In genomic region chr18:63255435-63255834, GRCh38 we compare ENCODE assay signal across 12 cellular contexts.
DNase-seq lines count a peak whose midpoint lies in the region; ATAC-seq and TF ChIP-seq lines count a peak whose summit lies in the region.
"Had no signal": no experiment of that assay in that cellular context is flagged by ENCODE, and none has a peak within 500 bp of the region (broad histone marks: within the 10 kb centered on the region; RNA-seq: fewer than 3 reads in every experiment).

No MANE protein-coding gene starts in this region.

- no peak overlapping the region for H3K4me3 Mint-ChIP-seq in T-helper 2 cell treated with Interferon-gamma antibody and Interleukin-4, amounts not matched to agents 5 μg/mL and 100 μg/mL, for 36 hours
- H3K4me3 Mint-ChIP-seq in natural killer cell = no peak overlapping the region
- H3K4me3 Mint-ChIP-seq in type B pancreatic cell = no peak overlapping the region
- H3K4me3 Mint-ChIP-seq: activated B cell treated with CpG ODN at 0.5 μM for 24 hours; central memory CD8-positive, alpha-beta T cell had no signal

- ATAC-seq in GM21423 (IDR thresholded peaks at IDR 0.05; ENCODE audit: unreplicated experiment) (peak; percentile 67), HG03457 (IDR thresholded peaks at IDR 0.05; ENCODE audit: unreplicated experiment) (peak; percentile 58), natural killer cell (peak; percentile 20 to 34 (median 28))

- peaks cover 67% of the 10 kb centered on the region for H3K36me3 Mint-ChIP-seq in T-helper 2 cell treated with Interferon-gamma antibody and Interleukin-4, amounts not matched to agents 5 μg/mL and 100 μg/mL, for 36 hours (ENCODE audit: low read depth)
- H3K36me3 Mint-ChIP-seq in natural killer cell (no peaks in the 10 kb centered on the region), type B pancreatic cell (peaks cover 13% of the 10 kb centered on the region)

- intact Hi-C loops in natural killer cell (cut with micrococcal nuclease) = no loop called here

- H3K27me3 Mint-ChIP-seq in T-helper 2 cell treated with Interferon-gamma antibody and Interleukin-4, amounts not matched to agents 5 μg/mL and 100 μg/mL, for 36 hours (ENCODE audit: low read depth) = no peaks in the 10 kb centered on the region
- no peaks in the 10 kb centered on the region for H3K27me3 Mint-ChIP-seq in natural killer cell (ENCODE audit: low read depth in 2 of 2)
- no peaks in the 10 kb centered on the region for H3K27me3 Mint-ChIP-seq in type B pancreatic cell
- H3K27me3 Mint-ChIP-seq: activated B cell treated with CpG ODN at 0.5 μM for 24 hours; central memory CD8-positive, alpha-beta T cell had no signal

- no peak for DNase-seq in T-helper 2 cell treated with Interferon-gamma antibody and Interleukin-4, amounts not matched to agents 5 μg/mL and 100 μg/mL, for 36 hours (ENCODE audit: low spot score)
- DNase-seq in T-helper 2 cell (no peak), natural killer cell (no peak), NCI-H774 (lab: John Stamatoyannopoulos, UW) (no peak), type B pancreatic cell (ENCODE audit: extremely low spot score, unreplicated experiment) (no peak)
- no peak for DNase-seq in activated CD4-positive, alpha-beta T cell treated with anti-CD3 and anti-CD28 coated beads, Interleukin-2, amount 50 U/mL, for 1 hour
- DNase-seq: activated B cell treated with CpG ODN at 0.5 μM for 24 hours, HCEC 1CT, SHP77 had no signal

- peaks cover 6% of the 10 kb centered on the region for H3K9me3 Mint-ChIP-seq in T-helper 2 cell treated with Interferon-gamma antibody and Interleukin-4, amounts not matched to agents 5 μg/mL and 100 μg/mL, for 36 hours
- H3K9me3 Mint-ChIP-seq in natural killer cell = no peaks in the 10 kb centered on the region
- no peaks in the 10 kb centered on the region for H3K9me3 Mint-ChIP-seq in type B pancreatic cell
- H3K9me3 Mint-ChIP-seq: activated B cell treated with CpG ODN at 0.5 μM for 24 hours; central memory CD8-positive, alpha-beta T cell had no signal

- H3K4me1 Mint-ChIP-seq in T-helper 2 cell treated with Interferon-gamma antibody and Interleukin-4, amounts not matched to agents 5 μg/mL and 100 μg/mL, for 36 hours (ENCODE audit: low read depth) = peaks cover 63% of the 10 kb centered on the region
- H3K4me1 Mint-ChIP-seq in natural killer cell (peaks cover 48 to 51% of the 10 kb centered on the region in 2 donors), type B pancreatic cell (ENCODE audit: unreplicated experiment) (peaks cover 20% of the 10 kb centered on the region)

- H3K27ac Mint-ChIP-seq in T-helper 2 cell treated with Interferon-gamma antibody and Interleukin-4, amounts not matched to agents 5 μg/mL and 100 μg/mL, for 36 hours = peak overlapping the region; percentile 41
- H3K27ac Mint-ChIP-seq in natural killer cell (peak overlapping the region in 1 of 2 donors; percentile 57), type B pancreatic cell (no peak overlapping the region)
- H3K27ac Mint-ChIP-seq: activated B cell treated with CpG ODN at 0.5 μM for 24 hours had no signal

- TF ChIP-seq CTCF in natural killer cell (IDR thresholded peaks at IDR 0.05) (no peak), type B pancreatic cell (conservative IDR thresholded peaks at IDR 0.05) (no peak)
